Comparison of ENCODE assay signal across 24 cellular contexts in genomic region chr13:29161653-29162052, GRCh38.
"Had no signal": no experiment of that assay in that cellular context is flagged by ENCODE, and none has a peak within 500 bp of the region (broad histone marks: within the 10 kb centered on the region; RNA-seq: fewer than 3 reads in every experiment).

No MANE protein-coding gene starts in this region.

- H3K4me1 ChIP-seq: esophagus squamous epithelium, lower lobe of right lung, prostate gland, thyroid gland had no signal

- H3K27me3 ChIP-seq: esophagus squamous epithelium, right atrium auricular region, thyroid gland had no signal

- DNase-seq: cortex of kidney; effector memory CD8-positive, alpha-beta T cell; erythroblast; esophagus squamous epithelium; foreskin melanocyte; hypothalamus; immature natural killer cell; islet precursor cell; kidney glomerular epithelial cell; left colon; left ventricle myocardium superior; lower lobe of right lung; natural killer cell; stimulated activated CD4-positive, alpha-beta T cell treated with anti-CD3 and anti-CD28 coated beads, Interleukin-12 subunit alpha, Interleukin-12 subunit beta, amount 100 ng/mL, for 4 hours; stimulated activated CD4-positive, alpha-beta T cell treated with anti-CD3 and anti-CD28 coated beads, Interleukin-1b, Interleukin-23, amount 100 ng/mL, for 48 hours; stimulated activated CD4-positive, alpha-beta T cell treated with anti-CD3 and anti-CD28 coated beads, Interleukin-4, amount 100 ng/mL, for 1 hour; stimulated activated CD8-positive, alpha-beta memory T cell treated with anti-CD3 and anti-CD28 coated beads, Interleukin-4, amount 100 ng/mL, for 48 hours; stimulated activated naive CD4-positive, alpha-beta T cell; stimulated activated naive CD8-positive, alpha-beta T cell treated with anti-CD3 and anti-CD28 coated beads, Interleukin-15, amount 100 ng/mL, for 72 hours; thyroid gland had no signal

- H3K36me3 ChIP-seq: esophagus squamous epithelium, lower lobe of right lung, prostate gland, right atrium auricular region, thyroid gland had no signal

- H3K9me3 ChIP-seq: esophagus squamous epithelium, lower lobe of right lung, prostate gland, right atrium auricular region, thyroid gland had no signal

- H3K4me3 ChIP-seq: esophagus squamous epithelium, lower lobe of right lung, prostate gland, right atrium auricular region, smooth muscle cell, thyroid gland had no signal

- H3K27ac ChIP-seq: esophagus squamous epithelium, lower lobe of right lung, prostate gland, right atrium auricular region, thyroid gland had no signal

- ATAC-seq: effector memory CD8-positive, alpha-beta T cell; left colon; left ventricle myocardium superior; lower lobe of right lung; natural killer cell; sciatic nerve; stimulated activated naive CD8-positive, alpha-beta T cell treated with anti-CD3 and anti-CD28 coated beads, Interleukin-15, amount 100 ng/mL, for 72 hours had no signal
